In genomic region chr2:174656671-174657171, GRCh38 we compare ENCODE assay signal across 15 cellular contexts. TPM values are rescaled to one million over a fixed set of nuclear protein-coding genes. Genes with fewer than 3 reads are reported as not detected.
A peak's percentile ranks its signal among the peaks of the same experiment; 100 is the strongest.
DNase-seq lines count a peak whose midpoint lies in the region; ATAC-seq lines count a peak whose summit lies in the region.
"Had no signal": no experiment of that assay in that cellular context is flagged by ENCODE, and none has a peak within 500 bp of the region (broad histone marks: within the 10 kb centered on the region; RNA-seq: fewer than 3 reads in every experiment).

No MANE protein-coding gene starts in this region.

- H3K36me3 Mint-ChIP-seq in T-helper 1 cell treated with Interleukin-12 subunit alpha and Interleukin-12 subunit beta and Interleukin-4 antibody, amounts not matched to agents 30 μg/mL and 1 μg/mL, for 36 hours (ENCODE audit: low read depth), result peaks cover 39% of the 10 kb centered on the region
- no peaks in the 10 kb centered on the region for H3K36me3 Mint-ChIP-seq in effector memory CD8-positive, alpha-beta T cell (ENCODE audit: insufficient read depth)

- H3K4me3 Mint-ChIP-seq in T-helper 1 cell treated with Interleukin-12 subunit alpha and Interleukin-12 subunit beta and Interleukin-4 antibody, amounts not matched to agents 30 μg/mL and 1 μg/mL, for 36 hours, result no peak overlapping the region
- H3K4me3 Mint-ChIP-seq in effector memory CD8-positive, alpha-beta T cell, result no peak overlapping the region
- H3K4me3 Mint-ChIP-seq in stimulated activated naive CD8-positive, alpha-beta T cell treated with anti-CD3 and anti-CD28 coated beads, Interleukin-15, amount 100 ng/mL, for 72 hours, result no peak overlapping the region

- peaks cover 31% of the 10 kb centered on the region for H3K4me1 Mint-ChIP-seq in T-helper 1 cell treated with Interleukin-12 subunit alpha and Interleukin-12 subunit beta and Interleukin-4 antibody, amounts not matched to agents 30 μg/mL and 1 μg/mL, for 36 hours (ENCODE audit: low read depth)
- H3K4me1 Mint-ChIP-seq in effector memory CD8-positive, alpha-beta T cell (ENCODE audit: low read depth in 2 of 2), result peaks cover 13 to 38% of the 10 kb centered on the region in 2 donors
- peaks cover 49% of the 10 kb centered on the region for H3K4me1 Mint-ChIP-seq in stimulated activated naive CD8-positive, alpha-beta T cell treated with anti-CD3 and anti-CD28 coated beads, Interleukin-15, amount 100 ng/mL, for 72 hours

- peak overlapping the region; percentile 11 for H3K27ac Mint-ChIP-seq in T-helper 1 cell treated with Interleukin-12 subunit alpha and Interleukin-12 subunit beta and Interleukin-4 antibody, amounts not matched to agents 30 μg/mL and 1 μg/mL, for 36 hours
- no peak overlapping the region for H3K27ac Mint-ChIP-seq in effector memory CD8-positive, alpha-beta T cell
- H3K27ac Mint-ChIP-seq in stimulated activated naive CD8-positive, alpha-beta T cell treated with anti-CD3 and anti-CD28 coated beads, Interleukin-15, amount 100 ng/mL, for 72 hours, result no peak overlapping the region

- DNase-seq in T-helper 1 cell (no peak), SW480 (ENCODE audit: low spot score) (peak; percentile 11), renal cortical epithelial cell (ENCODE audit: low read depth) (peak; percentile 63), COLO668 (lab: John Stamatoyannopoulos, UW; ENCODE audit: unreplicated experiment) (no peak)
- DNase-seq in effector memory CD8-positive, alpha-beta T cell, result no peak
- no peak for DNase-seq in stimulated activated naive CD8-positive, alpha-beta T cell treated with anti-CD3 and anti-CD28 coated beads, Interleukin-15, amount 100 ng/mL, for 72 hours
- DNase-seq: 8988T, Caco-2, GM23248, NCI-H2029 treated with DMSO at 0.1 percent for 48 hours, NCI-H510A treated with DMSO at 0.1 percent for 48 hours, PC-3 had no signal

- peak; percentile 29 for ATAC-seq in effector memory CD8-positive, alpha-beta T cell (replicated peaks)
- ATAC-seq in stimulated activated naive CD8-positive, alpha-beta T cell treated with anti-CD3 and anti-CD28 coated beads, Interleukin-15, amount 100 ng/mL, for 72 hours, result no peak
- no peak for ATAC-seq in GM21526 (IDR thresholded peaks at IDR 0.05; ENCODE audit: low FRiP score, unreplicated experiment)
- ATAC-seq: PC-3 had no signal

- H3K9me3 Mint-ChIP-seq in T-helper 1 cell treated with Interleukin-12 subunit alpha and Interleukin-12 subunit beta and Interleukin-4 antibody, amounts not matched to agents 30 μg/mL and 1 μg/mL, for 36 hours, result peaks cover 21% of the 10 kb centered on the region
- no peaks in the 10 kb centered on the region for H3K9me3 Mint-ChIP-seq in effector memory CD8-positive, alpha-beta T cell
- peaks cover 14% of the 10 kb centered on the region in 2 donors for H3K9me3 Mint-ChIP-seq in stimulated activated naive CD8-positive, alpha-beta T cell treated with anti-CD3 and anti-CD28 coated beads, Interleukin-15, amount 100 ng/mL, for 72 hours

- H3K27me3 Mint-ChIP-seq in T-helper 1 cell treated with Interleukin-12 subunit alpha and Interleukin-12 subunit beta and Interleukin-4 antibody, amounts not matched to agents 30 μg/mL and 1 μg/mL, for 36 hours (ENCODE audit: low read depth), result no peaks in the 10 kb centered on the region
- no peaks in the 10 kb centered on the region for H3K27me3 Mint-ChIP-seq in effector memory CD8-positive, alpha-beta T cell
- H3K27me3 Mint-ChIP-seq in stimulated activated naive CD8-positive, alpha-beta T cell treated with anti-CD3 and anti-CD28 coated beads, Interleukin-15, amount 100 ng/mL, for 72 hours, result no peaks in the 10 kb centered on the region

RNA-seq across cellular contexts. Expression of gene WIPF1, which starts 59.1 kb away (rescaled TPM):
- total RNA-seq in renal cortical epithelial cell, result 3.0 and 8.6 TPM in 2 replicates
- total RNA-seq: G401 had no signal

Comparison
In these comparisons a context has a peak if more than half of its experiments do, and no peak if none do; other contexts are left out.
1. DNase-seq: peak in SW480 (single experiment) and renal cortical epithelial cell (single experiment); none in T-helper 1 cell (0 of 5), effector memory CD8-positive, alpha-beta T cell (0 of 3), stimulated activated naive CD8-positive, alpha-beta T cell treated with anti-CD3 and anti-CD28 coated beads, Interleukin-15, amount 100 ng/mL, for 72 hours (0 of 2) and COLO668 (single experiment).